27 cellular contexts compared by ENCODE assay signal in genomic region chr18:70321616-70322015, GRCh38.
"Had no signal": no experiment of that assay in that cellular context is flagged by ENCODE, and none has a peak within 500 bp of the region (broad histone marks: within the 10 kb centered on the region; RNA-seq: fewer than 3 reads in every experiment).

No MANE protein-coding gene starts in this region.

- H3K9me3 ChIP-seq: ascending aorta, colonic mucosa, heart left ventricle, pancreas, psoas muscle, spleen, tibial nerve had no signal

- H3K27ac ChIP-seq: ascending aorta, cardiac muscle cell, colonic mucosa, heart left ventricle, psoas muscle, spleen, tibial nerve had no signal

- H3K27ac Mint-ChIP-seq: activated CD4-positive, alpha-beta memory T cell treated with anti-CD3 and anti-CD28 coated beads, Interleukin-2, amount 10 ng/mL, durations not matched to agents 7 days and 5 days; activated CD4-positive, alpha-beta T cell treated with anti-CD3 and anti-CD28 coated beads, Interleukin-2, amount 10 ng/mL, durations not matched to agents 7 days and 5 days; activated naive CD4-positive, alpha-beta T cell treated with anti-CD3 and anti-CD28 coated beads, Interleukin-2, amount 10 ng/mL, durations not matched to agents 7 days and 5 days; activated naive CD8-positive, alpha-beta T cell treated with anti-CD3 and anti-CD28 coated beads, Interleukin-2, amount 10 ng/mL, durations not matched to agents 7 days and 5 days; activated T-cell treated with anti-CD3 and anti-CD28 coated beads, Interleukin-2, amount 50 U/mL, for 24 hours; mesothelial cell of epicardium; naive thymus-derived CD4-positive, alpha-beta T cell; T-helper 17 cell; WTC11 had no signal

- H3K4me3 Mint-ChIP-seq: activated CD4-positive, alpha-beta memory T cell treated with anti-CD3 and anti-CD28 coated beads, Interleukin-2, amount 10 ng/mL, durations not matched to agents 7 days and 5 days; activated CD4-positive, alpha-beta T cell treated with anti-CD3 and anti-CD28 coated beads, Interleukin-2, amount 10 ng/mL, durations not matched to agents 7 days and 5 days; activated naive CD4-positive, alpha-beta T cell treated with anti-CD3 and anti-CD28 coated beads, Interleukin-2, amount 10 ng/mL, durations not matched to agents 7 days and 5 days; activated naive CD8-positive, alpha-beta T cell treated with anti-CD3 and anti-CD28 coated beads, Interleukin-2, amount 10 ng/mL, durations not matched to agents 7 days and 5 days; activated T-cell treated with anti-CD3 and anti-CD28 coated beads, Interleukin-2, amount 50 U/mL, for 24 hours; brain; mesothelial cell of epicardium; naive thymus-derived CD4-positive, alpha-beta T cell; T-helper 17 cell; WTC11 had no signal

- H3K36me3 Mint-ChIP-seq: activated naive CD4-positive, alpha-beta T cell treated with anti-CD3 and anti-CD28 coated beads, Interleukin-2, amount 10 ng/mL, durations not matched to agents 7 days and 5 days had no signal

- H3K9me3 Mint-ChIP-seq: activated CD4-positive, alpha-beta memory T cell treated with anti-CD3 and anti-CD28 coated beads, Interleukin-2, amount 10 ng/mL, durations not matched to agents 7 days and 5 days; activated CD4-positive, alpha-beta T cell treated with anti-CD3 and anti-CD28 coated beads, Interleukin-2, amount 10 ng/mL, durations not matched to agents 7 days and 5 days; activated naive CD4-positive, alpha-beta T cell treated with anti-CD3 and anti-CD28 coated beads, Interleukin-2, amount 10 ng/mL, durations not matched to agents 7 days and 5 days; activated naive CD8-positive, alpha-beta T cell treated with anti-CD3 and anti-CD28 coated beads, Interleukin-2, amount 10 ng/mL, durations not matched to agents 7 days and 5 days; activated T-cell treated with anti-CD3 and anti-CD28 coated beads, Interleukin-2, amount 50 U/mL, for 24 hours; WTC11 had no signal

- FAIRE-seq: endometrium, pancreas had no signal

- H3K4me1 ChIP-seq: ascending aorta, colonic mucosa, spleen had no signal

- H3K4me3 ChIP-seq: ascending aorta, cardiac muscle cell, colonic mucosa, heart left ventricle, pancreas, psoas muscle, spleen, tibial nerve had no signal

- H3K27me3 ChIP-seq: ascending aorta, cardiac muscle cell, colonic mucosa, heart left ventricle, pancreas, spleen, tibial nerve had no signal

- H3K36me3 ChIP-seq: colonic mucosa had no signal

- H3K27me3 Mint-ChIP-seq: activated CD4-positive, alpha-beta memory T cell treated with anti-CD3 and anti-CD28 coated beads, Interleukin-2, amount 10 ng/mL, durations not matched to agents 7 days and 5 days; activated CD4-positive, alpha-beta T cell treated with anti-CD3 and anti-CD28 coated beads, Interleukin-2, amount 10 ng/mL, durations not matched to agents 7 days and 5 days; activated naive CD4-positive, alpha-beta T cell treated with anti-CD3 and anti-CD28 coated beads, Interleukin-2, amount 10 ng/mL, durations not matched to agents 7 days and 5 days; activated naive CD8-positive, alpha-beta T cell treated with anti-CD3 and anti-CD28 coated beads, Interleukin-2, amount 10 ng/mL, durations not matched to agents 7 days and 5 days; activated T-cell treated with anti-CD3 and anti-CD28 coated beads, Interleukin-2, amount 50 U/mL, for 24 hours; naive thymus-derived CD4-positive, alpha-beta T cell; T-helper 17 cell had no signal

- DNase-seq: activated CD4-positive, alpha-beta memory T cell treated with anti-CD3 and anti-CD28 coated beads, Interleukin-2, amount 10 ng/mL, durations not matched to agents 7 days and 5 days; activated CD4-positive, alpha-beta T cell treated with anti-CD3 and anti-CD28 coated beads for 1 hour; activated CD4-positive, alpha-beta T cell treated with anti-CD3 and anti-CD28 coated beads, Interleukin-2, amount 10 ng/mL, durations not matched to agents 7 days and 5 days; activated CD8-positive, alpha-beta memory T cell treated with anti-CD3 and anti-CD28 coated beads, Interleukin-2, amount 50 U/mL, for 48 hours; activated gamma-delta T cell; activated naive CD4-positive, alpha-beta T cell treated with anti-CD3 and anti-CD28 coated beads, Interleukin-2, amount 10 ng/mL, durations not matched to agents 7 days and 5 days; activated naive CD8-positive, alpha-beta T cell treated with anti-CD3 and anti-CD28 coated beads, Interleukin-2, amount 10 ng/mL, durations not matched to agents 7 days and 5 days; activated T-cell treated with anti-CD3 and anti-CD28 coated beads, Interleukin-2, amount 50 U/mL, for 24 hours; cerebellar nuclear complex; colonic mucosa; effector CD8-positive, alpha-beta T cell; foreskin fibroblast; heart left ventricle; naive thymus-derived CD4-positive, alpha-beta T cell; pancreas; psoas muscle; spleen; stimulated activated naive CD4-positive, alpha-beta T cell; T-helper 17 cell; T1000 had no signal

- ATAC-seq: heart left ventricle; naive thymus-derived CD4-positive, alpha-beta T cell; psoas muscle; T-helper 17 cell; WTC11 had no signal

- H3K4me1 Mint-ChIP-seq: activated CD4-positive, alpha-beta memory T cell treated with anti-CD3 and anti-CD28 coated beads, Interleukin-2, amount 10 ng/mL, durations not matched to agents 7 days and 5 days; activated CD4-positive, alpha-beta T cell treated with anti-CD3 and anti-CD28 coated beads, Interleukin-2, amount 10 ng/mL, durations not matched to agents 7 days and 5 days; activated naive CD4-positive, alpha-beta T cell treated with anti-CD3 and anti-CD28 coated beads, Interleukin-2, amount 10 ng/mL, durations not matched to agents 7 days and 5 days; activated naive CD8-positive, alpha-beta T cell treated with anti-CD3 and anti-CD28 coated beads, Interleukin-2, amount 10 ng/mL, durations not matched to agents 7 days and 5 days; T-helper 17 cell had no signal
